ENCODE assay signal across 23 cellular contexts in the genomic region with DNA sequence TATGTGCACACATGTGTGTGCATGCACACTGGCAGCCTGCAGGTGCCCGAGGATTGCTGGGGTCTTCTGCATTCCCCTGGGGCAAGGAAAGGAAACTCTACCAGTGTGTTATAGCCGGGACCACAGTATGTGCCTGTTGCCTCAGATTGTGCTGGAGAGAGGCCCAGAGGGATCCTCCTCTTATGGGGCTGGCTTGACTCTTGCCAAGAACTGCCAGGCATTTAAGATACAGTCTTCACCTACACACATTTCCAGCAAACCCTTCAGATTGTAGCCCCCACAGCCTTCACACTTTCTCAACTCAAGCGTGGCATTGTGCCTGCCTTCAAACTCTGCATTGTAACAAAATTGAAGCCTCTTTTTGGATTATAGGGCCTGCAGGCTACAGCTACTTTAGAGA.
DNase-seq lines count a peak whose midpoint lies in the region; ATAC-seq and TF ChIP-seq lines count a peak whose summit lies in the region.
"Had no signal": no experiment of that assay in that cellular context is flagged by ENCODE, and none has a peak within 500 bp of the region (broad histone marks: within the 10 kb centered on the region; RNA-seq: fewer than 3 reads in every experiment).

No MANE protein-coding gene starts in this region.

- TF ChIP-seq CTCF in right atrium auricular region (IDR thresholded peaks at IDR 0.05) (no peak), gastrocnemius medialis (IDR thresholded peaks at IDR 0.05 in 4 of 5, conservative IDR thresholded peaks at IDR 0.05 in 1 of 5) (no peak)

- DNase-seq in NCI-H226 (peak; percentile 32), adipocyte (ENCODE audit: low read depth) (peak; percentile 7), right atrium auricular region (ENCODE audit: low spot score) (no peak), gastrocnemius medialis (no peak), amniotic stem cell (lab: John Stamatoyannopoulos, UW) (no peak), nucleus accumbens (lab: John Stamatoyannopoulos, UW) (no peak), D341Med (ENCODE audit: low spot score) (no peak)
- DNase-seq: activated CD4-positive, alpha-beta T cell treated with anti-CD3 and anti-CD28 coated beads for 36 hours; activated CD8-positive, alpha-beta T cell treated with anti-CD3 and anti-CD28 coated beads for 36 hours; activated naive CD4-positive, alpha-beta T cell treated with anti-CD3 and anti-CD28 coated beads, Interleukin-2, amount 50 U/mL, for 16 hours; Kasumi-1; mesendoderm; NCI-H2171; NCI-H524 treated with DMSO at 0.1 percent for 48 hours; SHP77 treated with DMSO at 0.1 percent for 48 hours; transverse colon had no signal

- H3K9me3 ChIP-seq in adipocyte (ENCODE audit: control insufficient read depth, low read length) (peaks cover under 1% of the 10 kb centered on the region), right atrium auricular region (peaks cover 0 to 11% of the 10 kb centered on the region in 2 donors), gastrocnemius medialis (no peaks in the 10 kb centered on the region)
- H3K9me3 ChIP-seq: prostate gland, transverse colon had no signal

- no peak for ATAC-seq in gastrocnemius medialis
- ATAC-seq: activated CD4-positive, alpha-beta T cell treated with anti-CD3 and anti-CD28 coated beads for 36 hours; activated CD8-positive, alpha-beta T cell treated with anti-CD3 and anti-CD28 coated beads for 36 hours; HCT116; left lobe of liver; Panc1; stimulated activated effector memory CD8-positive, alpha-beta T cell treated with anti-CD3 and anti-CD28 coated beads, Interleukin-12 subunit alpha, Interleukin-12 subunit beta, amount 100 ng/mL, for 72 hours had no signal

- H3K4me1 ChIP-seq in adipocyte (ENCODE audit: control insufficient read depth, insufficient read depth, low read length) (peaks cover 26% of the 10 kb centered on the region), right atrium auricular region (peaks cover 0 to 32% of the 10 kb centered on the region in 2 donors), gastrocnemius medialis (peaks cover 18 to 27% of the 10 kb centered on the region in 2 donors)
- H3K4me1 ChIP-seq: breast epithelium, prostate gland had no signal

- intact Hi-C loops in gastrocnemius medialis (cut with DNase I; ENCODE audit: low total_unique reads) = no loop called here

- in situ Hi-C loops in gastrocnemius medialis (cut with MboI; ENCODE audit: low sequenced_read_pairs in 4 of 4) = no loop called here

- no peak overlapping the region for H3K9ac ChIP-seq in adipocyte (ENCODE audit: low read length)
- H3K9ac ChIP-seq: BLaER1 had no signal

- H3K4me3 ChIP-seq in adipocyte (ENCODE audit: low read length) (no peak overlapping the region), right atrium auricular region (no peak overlapping the region), gastrocnemius medialis (no peak overlapping the region)
- H3K4me3 ChIP-seq: BLaER1, breast epithelium, prostate gland, transverse colon had no signal

- H3K36me3 ChIP-seq in adipocyte (ENCODE audit: control insufficient read depth, insufficient read depth, low read length, severe bottlenecking) (no peaks in the 10 kb centered on the region), right atrium auricular region (no peaks in the 10 kb centered on the region), gastrocnemius medialis (no peaks in the 10 kb centered on the region)
- H3K36me3 ChIP-seq: BLaER1, breast epithelium, prostate gland, transverse colon had no signal

- TF ChIP-seq POLR2A in gastrocnemius medialis (IDR thresholded peaks at IDR 0.05) = no peak

- H3K27ac ChIP-seq in right atrium auricular region = peak overlapping the region; percentile 25 to 72
- peak overlapping the region in 3 of 4 donors; percentile 63 to 82 (median 64) for H3K27ac ChIP-seq in gastrocnemius medialis
- H3K27ac ChIP-seq: BLaER1, prostate gland had no signal

- H3K27me3 ChIP-seq in adipocyte (replicated peaks; ENCODE audit: control insufficient read depth, insufficient read depth, low read length) (no peaks in the 10 kb centered on the region), right atrium auricular region (no peaks in the 10 kb centered on the region), gastrocnemius medialis (no peaks in the 10 kb centered on the region)
- H3K27me3 ChIP-seq: BLaER1, breast epithelium, transverse colon had no signal

Comparison
In these comparisons a context has a peak if more than half of its experiments do, and no peak if none do; other contexts are left out.
1. DNase-seq: peak in NCI-H226 (single experiment) and adipocyte (single experiment); none in right atrium auricular region (single experiment), gastrocnemius medialis (0 of 2), amniotic stem cell (single experiment), nucleus accumbens (0 of 56) and D341Med (single experiment).